8 cellular contexts compared by ENCODE assay signal in genomic region chr5:7856855-7857254, GRCh38. TPM values are rescaled to one million over a fixed set of nuclear protein-coding genes. Genes with fewer than 3 reads are reported as not detected.
A peak's percentile ranks its signal among the peaks of the same experiment; 100 is the strongest.
DNase-seq lines count a peak whose midpoint lies in the region; ATAC-seq, FAIRE-seq and TF ChIP-seq lines count a peak whose summit lies in the region.

No MANE protein-coding gene starts in this region.

- H3K4me3 Mint-ChIP-seq in activated T-cell treated with anti-CD3 and anti-CD28 coated beads, Interleukin-2, amount 50 U/mL, for 72 hours: no peak overlapping the region

- H3K14ac ChIP-seq in H1 (ENCODE audit: insufficient read length): no peak overlapping the region

- H3K4me1 ChIP-seq in H1 (replicated peaks in 1 of 4; ENCODE audit: control insufficient read depth in 3 of 4, insufficient read depth in 4 of 4, low read length in 3 of 4): no peaks in the 10 kb centered on the region
- no peaks in the 10 kb centered on the region for H3K4me1 ChIP-seq in mucosa of descending colon (ENCODE audit: low read depth)

- H3K4me1 Mint-ChIP-seq in activated T-cell treated with anti-CD3 and anti-CD28 coated beads, Interleukin-2, amount 50 U/mL, for 72 hours (ENCODE audit: low read depth): peaks cover 28% of the 10 kb centered on the region

- H3K27me3 ChIP-seq in H1 (replicated peaks in 1 of 4; ENCODE audit: control insufficient read depth in 3 of 4, extremely low read depth in 1 of 4, insufficient read depth in 3 of 4, low read length in 3 of 4): peaks cover 0 to under 1% (median 0%) of the 10 kb centered on the region in 4 experiments; a peak in 1 of 7 replicates

- H3K36me3 ChIP-seq in H1 (ENCODE audit: control insufficient read depth in 2 of 4, insufficient read depth in 4 of 4, low read length in 3 of 4): peaks cover 5 to 26% (median 11%) of the 10 kb centered on the region in 4 experiments; a peak in 7 of 8 replicates
- H3K36me3 ChIP-seq in mucosa of descending colon (ENCODE audit: low read depth): no peaks in the 10 kb centered on the region

- no peak overlapping the region for H3K4me3 ChIP-seq in H1 (ENCODE audit: extremely low read depth in 1 of 4, insufficient read depth in 2 of 4, low read depth in 3 of 4, low read length in 4 of 4)
- H3K4me3 ChIP-seq in mucosa of descending colon: no peak overlapping the region

- H3K27ac ChIP-seq in H1 (ENCODE audit: low read depth, low read length): no peak overlapping the region

- intact Hi-C loops in mucosa of descending colon (cut with DNase I, micrococcal nuclease): no loop called here

- no peak overlapping the region for H3K4me2 ChIP-seq in H1 (ENCODE audit: insufficient read depth in 1 of 2, low read depth in 2 of 2, low read length in 2 of 2)

- H3K27me3 Mint-ChIP-seq in activated T-cell treated with anti-CD3 and anti-CD28 coated beads, Interleukin-2, amount 50 U/mL, for 72 hours (ENCODE audit: low read depth): no peaks in the 10 kb centered on the region

- TF ChIP-seq POLR2A in H1 (IDR thresholded peaks at IDR 0.05; ENCODE audit: control extremely low read depth in 1 of 2, low read depth in 2 of 2, low read length in 2 of 2): no peak

- TF ChIP-seq CTCF in H1 (IDR thresholded peaks at IDR 0.05; ENCODE audit: control extremely low read depth in 1 of 3, insufficient read depth in 1 of 3, low read depth in 1 of 3, low read length in 3 of 3): peak; percentile 48 to 86 (median 86)
- peak; percentile 31 for TF ChIP-seq CTCF in mucosa of descending colon (IDR thresholded peaks at IDR 0.05)

- WGBS in H1 (ENCODE audit: extremely low coverage in 1 of 2, insufficient coverage in 1 of 2, insufficient read length in 1 of 2, insufficient replicate concordance in 2 of 2, low coverage in 1 of 2, low lambda C conversion rate in 2 of 2, missing lambda C conversion rate in 1 of 2), 2 experiments: 96% methylated on average over 2 of the region's 2 CpGs; no CpG with 5 or more reads in 1 of the 2 experiments

- no peak overlapping the region for H2BK12ac ChIP-seq in H1 (ENCODE audit: low read depth, low read length)

- no peak overlapping the region for H3K23ac ChIP-seq in H1 (ENCODE audit: insufficient read length)

- H2AK5ac ChIP-seq in H1 (ENCODE audit: low read depth, low read length): no peak overlapping the region

- no peak overlapping the region for H3K9ac ChIP-seq in H1 (replicated peaks in 1 of 4; ENCODE audit: extremely low read depth in 1 of 4, low read depth in 3 of 4, low read length in 3 of 4)

- H4K91ac ChIP-seq in H1 (replicated peaks; ENCODE audit: insufficient read length, low read length): no peak overlapping the region

- ATAC-seq in activated T-cell treated with anti-CD3 and anti-CD28 coated beads, Interleukin-2, amount 50 U/mL, for 72 hours (replicated peaks in 1 of 2): peak; percentile 56 to 62
- ATAC-seq in mucosa of descending colon (peak; percentile 62), HG02970 (IDR thresholded peaks at IDR 0.05; ENCODE audit: low FRiP score, unreplicated experiment) (no peak)

- H3K9me3 ChIP-seq in H1 (ENCODE audit: insufficient read depth in 2 of 2, low read depth in 1 of 2, low read length in 1 of 2): no peaks in the 10 kb centered on the region
- no peaks in the 10 kb centered on the region for H3K9me3 ChIP-seq in mucosa of descending colon

- no peak overlapping the region for H2BK15ac ChIP-seq in H1 (ENCODE audit: low read length)

- H3K79me1 ChIP-seq in H1 (ENCODE audit: low read depth, low read length): no peaks in the 10 kb centered on the region

- no peak overlapping the region for H3K27ac Mint-ChIP-seq in activated T-cell treated with anti-CD3 and anti-CD28 coated beads, Interleukin-2, amount 50 U/mL, for 72 hours

- peaks cover 2% of the 10 kb centered on the region in 2 donors for H3K9me3 Mint-ChIP-seq in activated T-cell treated with anti-CD3 and anti-CD28 coated beads, Interleukin-2, amount 50 U/mL, for 72 hours

- no peak overlapping the region for H2BK20ac ChIP-seq in H1 (ENCODE audit: low read length)

- H4K20me1 ChIP-seq in H1 (replicated peaks in 1 of 2; ENCODE audit: control insufficient read depth in 1 of 2, insufficient read depth in 2 of 2, low read length in 2 of 2): no peaks in the 10 kb centered on the region

- no peak overlapping the region for H3K18ac ChIP-seq in H1 (ENCODE audit: extremely low read depth, low read length)

- TF ChIP-seq RAD21 in H1 (IDR thresholded peaks at IDR 0.05 in 1 of 2, conservative IDR thresholded peaks at IDR 0.05 in 1 of 2; ENCODE audit: low read depth in 2 of 2, low read length in 2 of 2): peak; percentile 94 to 95

- no peak for TF ChIP-seq EP300 in H1 (IDR thresholded peaks at IDR 0.05; ENCODE audit: borderline replicate concordance in 1 of 2, low read depth in 2 of 2, low read length in 2 of 2)

- H4K8ac ChIP-seq in H1 (ENCODE audit: extremely low read depth, insufficient read depth, low read length): no peak overlapping the region

- no peak overlapping the region for H2AFZ ChIP-seq in H1 (ENCODE audit: low read length)

- no peak overlapping the region for H2BK5ac ChIP-seq in H1 (ENCODE audit: low read depth, low read length)

- H2BK120ac ChIP-seq in H1 (replicated peaks; ENCODE audit: low read depth, low read length): no peak overlapping the region

- H3K4ac ChIP-seq in H1 (replicated peaks; ENCODE audit: insufficient read length, low read depth, low read length): no peak overlapping the region

- CTCF ChIA-PET in H1 (lab: Charles Lee; ENCODE audit: partially characterized antibody): interaction anchor here (0.6 to 6.8 kb wide), 35 partner anchors 11 to 1968 kb away, joined by 3 to 35 read pairs (median 4); partner anchors contain the start of genes FASTKD3 and MTRR

- H3K23me2 ChIP-seq in H1 (ENCODE audit: low read depth, low read length): no peaks in the 10 kb centered on the region

- H3K79me2 ChIP-seq in H1 (ENCODE audit: control insufficient read depth in 1 of 2, insufficient read depth in 2 of 2, low read length in 2 of 2): no peaks in the 10 kb centered on the region

- no peak overlapping the region for H3K56ac ChIP-seq in H1 (replicated peaks; ENCODE audit: insufficient read length, low read depth, low read length)

- POLR2A ChIA-PET in H1 (lab: Charles Lee; ENCODE audit: partially characterized antibody): interaction anchor here (2.3 kb wide), 1 partner anchor 12 kb away, joined by 5 read pairs; the partner anchor contains the start of genes FASTKD3 and MTRR

- peak; percentile 90 for FAIRE-seq in H1 (lab: Jason Lieb, UNC)

- DNase-seq in activated T-cell treated with anti-CD3 and anti-CD28 coated beads, Interleukin-2, amount 50 U/mL, for 72 hours: peak in 1 of 2 donors; percentile 33
- no peak for DNase-seq in activated T-cell treated with anti-CD3 and anti-CD28 coated beads, Interleukin-2, amount 50 U/mL, for 48 hours
- DNase-seq in Kasumi-1 (lab: John Stamatoyannopoulos, UW) (peak; percentile 68 to 77), RPMI8226 (peak; percentile 35), H1 (ENCODE audit: low read depth in 1 of 2, low spot score in 2 of 2) (peak in 1 of 2 experiments; percentile 56), mucosa of descending colon (no peak), T1000 (lab: John Stamatoyannopoulos, UW) (no peak)

- H4K5ac ChIP-seq in H1 (ENCODE audit: insufficient read length, low read depth, low read length): no peak overlapping the region

- peaks cover 0 to 11% of the 10 kb centered on the region in 2 donors for H3K36me3 Mint-ChIP-seq in activated T-cell treated with anti-CD3 and anti-CD28 coated beads, Interleukin-2, amount 50 U/mL, for 72 hours (ENCODE audit: insufficient read depth in 2 of 2)

TF ChIP-seq in H1, 55 proteins besides CTCF, POLR2A, EP300 and RAD21 (continues in another document):
- TF ChIP-seq CEBPB (IDR thresholded peaks at IDR 0.05; ENCODE audit: low read depth, low read length): no peak
- TF ChIP-seq NRF1 (IDR thresholded peaks at IDR 0.05; ENCODE audit: low read depth, low read length): no peak
- no peak for TF ChIP-seq BACH1 (IDR thresholded peaks at IDR 0.05; ENCODE audit: low read length)

RNA-seq across cellular contexts. Expression of gene CFAP90, which starts 5.9 kb away (rescaled TPM):
- not detected for total RNA-seq in activated T-cell treated with anti-CD3 and anti-CD28 coated beads, Interleukin-2, amount 50 U/mL, for 72 hours
- total RNA-seq in H1 (2021; fragmentation: NEBNext Ultra II Directional; extraction: Animal tissue kit (Norgen Biotek cat#: 25700)): 0.39 and 0.40 TPM in 2 replicates
- polyA plus RNA-seq in H1 (2011; rRNA removed): 0.82 and 0.92 TPM in 2 replicates
- 0.72 TPM for polyA plus RNA-seq in H1 (2011; cell fraction: cytosol; rRNA removed)
- polyA plus RNA-seq in H1 (2011; cell fraction: nucleus; rRNA removed): 0.93 TPM
- 0.51 to 1.0 TPM (median 0.80 TPM) in 4 replicates for polyA plus RNA-seq in H1 (2012, experiment 1 of 2)
- polyA plus RNA-seq in H1 (2012, experiment 2 of 2): 0.34 TPM
- polyA plus RNA-seq in H1 (2013, experiment 1 of 2): 0.61 TPM
- polyA plus RNA-seq in H1 (2013, experiment 2 of 2): 0.75 TPM
- 0.09 TPM in 1 of 2 replicates, not detected in the other for polyA minus RNA-seq in H1 (2011; rRNA and poly(A)+ RNA removed)
- polyA minus RNA-seq in H1 (2011; cell fraction: cytosol; rRNA and poly(A)+ RNA removed): not detected
- 0.70 TPM for polyA minus RNA-seq in H1 (2011; cell fraction: nucleus; rRNA and poly(A)+ RNA removed)
- total RNA-seq in mucosa of descending colon: not detected

RNA-seq across cellular contexts. Expression of gene FASTKD3, which starts 12.0 kb away (rescaled TPM):
- total RNA-seq in activated T-cell treated with anti-CD3 and anti-CD28 coated beads, Interleukin-2, amount 50 U/mL, for 72 hours: 10 to 100 TPM in 1 of 2 donors, 1 to 10 TPM in 1; 8.5 to 12.3 TPM
- 7.6 and 8.7 TPM in 2 replicates for total RNA-seq in H1 (2021; fragmentation: NEBNext Ultra II Directional; extraction: Animal tissue kit (Norgen Biotek cat#: 25700))
- 3.2 and 5.6 TPM in 2 replicates for polyA plus RNA-seq in H1 (2011; rRNA removed)
- 5.6 TPM for polyA plus RNA-seq in H1 (2011; cell fraction: cytosol; rRNA removed)
- polyA plus RNA-seq in H1 (2011; cell fraction: nucleus; rRNA removed): 3.0 TPM
- 6.8 to 12.1 TPM (median 7.5 TPM) in 4 replicates for polyA plus RNA-seq in H1 (2012, experiment 1 of 2)
- 1.2 TPM for polyA plus RNA-seq in H1 (2012, experiment 2 of 2)
- 6.1 TPM for polyA plus RNA-seq in H1 (2013, experiment 1 of 2)
- polyA plus RNA-seq in H1 (2013, experiment 2 of 2): 5.4 TPM
- polyA minus RNA-seq in H1 (2011; rRNA and poly(A)+ RNA removed): 4.3 and 6.1 TPM in 2 replicates
- polyA minus RNA-seq in H1 (2011; cell fraction: cytosol; rRNA and poly(A)+ RNA removed): 4.0 TPM
- 6.1 TPM for polyA minus RNA-seq in H1 (2011; cell fraction: nucleus; rRNA and poly(A)+ RNA removed)
- total RNA-seq in mucosa of descending colon: 10 to 100 TPM in 1 of 3 donors, 1 to 10 TPM in 2; 9.2 to 11.7 (median 9.5) TPM

RNA-seq across cellular contexts. Expression of gene MTRR, which starts 12.1 kb away (rescaled TPM):
- 10 to 100 TPM; 65.0 to 67.6 TPM for total RNA-seq in activated T-cell treated with anti-CD3 and anti-CD28 coated beads, Interleukin-2, amount 50 U/mL, for 72 hours
- total RNA-seq in H1 (2021; fragmentation: NEBNext Ultra II Directional; extraction: Animal tissue kit (Norgen Biotek cat#: 25700)): 51.4 and 53.8 TPM in 2 replicates
- 33.1 and 36.4 TPM in 2 replicates for polyA plus RNA-seq in H1 (2011; rRNA removed)
- polyA plus RNA-seq in H1 (2011; cell fraction: cytosol; rRNA removed): 43.5 TPM
- 49.9 TPM for polyA plus RNA-seq in H1 (2011; cell fraction: nucleus; rRNA removed)
- polyA plus RNA-seq in H1 (2012, experiment 1 of 2): 26.4 to 42.6 TPM (median 35.5 TPM) in 4 replicates
- 5.1 TPM for polyA plus RNA-seq in H1 (2012, experiment 2 of 2)
- 48.2 TPM for polyA plus RNA-seq in H1 (2013, experiment 1 of 2)
- 45.7 TPM for polyA plus RNA-seq in H1 (2013, experiment 2 of 2)
- polyA minus RNA-seq in H1 (2011; rRNA and poly(A)+ RNA removed): 109 and 115 TPM in 2 replicates
- polyA minus RNA-seq in H1 (2011; cell fraction: cytosol; rRNA and poly(A)+ RNA removed): 43.9 TPM
- 122 TPM for polyA minus RNA-seq in H1 (2011; cell fraction: nucleus; rRNA and poly(A)+ RNA removed)
- total RNA-seq in mucosa of descending colon: 10 to 100 TPM; 50.5 to 53.7 (median 53.3) TPM

Comparison
In these comparisons a context has a peak if more than half of its experiments do, and no peak if none do; other contexts are left out.
1. DNase-seq: peak in Kasumi-1 (2 of 2) and RPMI8226 (single experiment); none in activated T-cell treated with anti-CD3 and anti-CD28 coated beads, Interleukin-2, amount 50 U/mL, for 48 hours (0 of 2), mucosa of descending colon (0 of 3) and T1000 (single experiment).